Comparison of ENCODE assay signal across 7 cellular contexts in genomic region chr13:42040730-42041016, GRCh38. TPM values are rescaled to one million over a fixed set of nuclear protein-coding genes. Genes with fewer than 3 reads are reported as not detected.
A peak's percentile ranks its signal among the peaks of the same experiment; 100 is the strongest.
DNase-seq lines count a peak whose midpoint lies in the region; ATAC-seq lines count a peak whose summit lies in the region.

No MANE protein-coding gene starts in this region.

- no peaks in the 10 kb centered on the region for H3K27me3 ChIP-seq in SJSA1 (replicated peaks)

- peaks cover 7% of the 10 kb centered on the region for H3K36me3 Mint-ChIP-seq in stimulated activated naive CD8-positive, alpha-beta T cell treated with anti-CD3 and anti-CD28 coated beads, Interleukin-15, Interleukin-2, amounts not matched to agents 100 ng/mL and 50 ng/mL, for 24 hours (ENCODE audit: low read depth)

- H3K4me3 ChIP-seq in SJSA1, result peak overlapping the region; percentile 87

- H3K4me3 Mint-ChIP-seq in stimulated activated naive CD8-positive, alpha-beta T cell treated with anti-CD3 and anti-CD28 coated beads, Interleukin-15, Interleukin-2, amounts not matched to agents 100 ng/mL and 50 ng/mL, for 24 hours, result peak overlapping the region; percentile 91

- H3K9me3 Mint-ChIP-seq in stimulated activated naive CD8-positive, alpha-beta T cell treated with anti-CD3 and anti-CD28 coated beads, Interleukin-15, Interleukin-2, amounts not matched to agents 100 ng/mL and 50 ng/mL, for 24 hours, result peaks cover 7% of the 10 kb centered on the region

- DNase-seq in SJSA1 (ENCODE audit: low read depth in 1 of 2, low spot score in 2 of 2) (no peak), glomerular visceral epithelial cell (ENCODE audit: extremely low spot score) (peak; percentile 50), MV-4-11 (lab: John Stamatoyannopoulos, UW) (no peak), SIG-M5 (lab: John Stamatoyannopoulos, UW) (no peak)

- peaks cover 2% of the 10 kb centered on the region; the same call in 1 of the 2 replicates for H3K9me3 ChIP-seq in SJSA1 (replicated peaks)

- H3K36me3 ChIP-seq in SJSA1, result peaks cover 8% of the 10 kb centered on the region; the same call in 1 of the 2 replicates

- peaks cover 33% of the 10 kb centered on the region for H3K4me1 Mint-ChIP-seq in stimulated activated naive CD8-positive, alpha-beta T cell treated with anti-CD3 and anti-CD28 coated beads, Interleukin-15, Interleukin-2, amounts not matched to agents 100 ng/mL and 50 ng/mL, for 24 hours (ENCODE audit: low read depth)

- H3K27ac Mint-ChIP-seq in stimulated activated naive CD8-positive, alpha-beta T cell treated with anti-CD3 and anti-CD28 coated beads, Interleukin-15, Interleukin-2, amounts not matched to agents 100 ng/mL and 50 ng/mL, for 24 hours, result no peak overlapping the region

- H3K27me3 Mint-ChIP-seq in stimulated activated naive CD8-positive, alpha-beta T cell treated with anti-CD3 and anti-CD28 coated beads, Interleukin-15, Interleukin-2, amounts not matched to agents 100 ng/mL and 50 ng/mL, for 24 hours, result peaks cover 19% of the 10 kb centered on the region

- H3K27ac ChIP-seq in SJSA1, result peak overlapping the region; percentile 27; the same call in 1 of the 2 replicates

- peaks cover 17% of the 10 kb centered on the region for H3K4me1 ChIP-seq in SJSA1 (replicated peaks)

- ATAC-seq in GM21786 (IDR thresholded peaks at IDR 0.05; ENCODE audit: unreplicated experiment), result peak; percentile 13
- no peak for ATAC-seq in HG02973 (IDR thresholded peaks at IDR 0.05; ENCODE audit: unreplicated experiment)

RNA-seq across cellular contexts. Expression of gene DGKH, which starts 7.8 kb away (rescaled TPM):
- 5.6 and 11.3 TPM in 2 replicates for total RNA-seq in SJSA1 (2014; rRNA removed; shearing (Covaris generic))
